In the genomic region with DNA sequence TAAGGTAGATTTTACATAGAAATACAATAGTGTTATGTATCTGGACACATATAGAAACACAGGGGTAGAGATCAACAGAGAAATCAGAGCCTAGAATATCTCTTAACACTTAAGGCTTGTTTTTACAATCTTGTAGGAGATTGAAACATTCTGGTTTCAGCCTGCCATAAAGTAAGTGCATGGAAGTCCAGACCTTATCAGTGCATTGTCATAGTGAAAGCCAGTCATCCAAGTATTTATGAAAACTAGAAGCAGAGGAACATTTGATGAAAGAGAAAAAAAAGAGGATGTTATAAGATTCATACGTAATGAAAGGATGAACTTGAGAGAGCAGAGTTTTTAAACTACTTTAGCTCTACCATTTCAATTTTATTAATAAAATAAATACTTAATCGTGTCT, we compare ENCODE assay signal across 34 cellular contexts.
"Had no signal": no experiment of that assay in that cellular context is flagged by ENCODE, and none has a peak within 500 bp of the region (broad histone marks: within the 10 kb centered on the region; RNA-seq: fewer than 3 reads in every experiment).

No MANE protein-coding gene starts in this region.

- H3K36me3 ChIP-seq: MG63 had no signal

- DNase-seq: Karpas-422, Kasumi-1, MG63, MM.1S, MV-4-11, NCI-H1048, NCI-H1092, NCI-H1092 treated with DMSO at 0.1 percent for 48 hours, NCI-H1105, NCI-H1105 treated with DMSO at 0.1 percent for 48 hours, NCI-H1417, NCI-H1417 treated with DMSO at 0.1 percent for 48 hours, NCI-H1436, NCI-H1436 treated with DMSO at 0.1 percent for 48 hours, NCI-H146, NCI-H1694, NCI-H1694 treated with DMSO at 0.1 percent for 48 hours, NCI-H187, NCI-H187 treated with DMSO at 0.1 percent for 48 hours, NCI-H1930, NCI-H2029, NCI-H2029 treated with DMSO at 0.1 percent for 48 hours, NCI-H2081, NCI-H2081 treated with DMSO at 0.1 percent for 48 hours, NCI-H2107, NCI-H2171, NCI-H2171 treated with DMSO at 0.1 percent for 48 hours, NCI-H2227 treated with DMSO at 0.1 percent for 48 hours, NCI-H226, NCI-H345, NCI-H446, NCI-H446 treated with DMSO at 0.1 percent for 48 hours, NCI-H510A, NCI-H510A treated with DMSO at 0.1 percent for 48 hours had no signal

- H3K4me3 ChIP-seq: MG63 had no signal
